ENCODE assay signal across 8 cellular contexts in genomic region chr10:124106241-124106905, GRCh38. TPM values are rescaled to one million over a fixed set of nuclear protein-coding genes. Genes with fewer than 3 reads are reported as not detected.
DNase-seq lines count a peak whose midpoint lies in the region; ATAC-seq and TF ChIP-seq lines count a peak whose summit lies in the region.

No MANE protein-coding gene starts in this region.

- H3K4me1 ChIP-seq in esophagus (ENCODE audit: control insufficient read depth in 2 of 2, insufficient read depth in 2 of 2, low read length in 1 of 2) (peaks cover 5 to 19% of the 10 kb centered on the region in 2 donors), prostate gland (replicated peaks) (peaks cover 5% of the 10 kb centered on the region)

- H3K4me3 ChIP-seq in esophagus (ENCODE audit: low read depth in 1 of 2, low read length in 2 of 2) (no peak overlapping the region), prostate gland (no peak overlapping the region)

- H3K27me3 ChIP-seq in esophagus (ENCODE audit: control insufficient read depth in 1 of 2, insufficient read depth in 2 of 2, low read length in 2 of 2) (no peaks in the 10 kb centered on the region), prostate gland (replicated peaks; ENCODE audit: insufficient read depth) (no peaks in the 10 kb centered on the region)

- ATAC-seq in GM21390 (IDR thresholded peaks at IDR 0.05; ENCODE audit: unreplicated experiment): peak; percentile 95

- H3K36me3 ChIP-seq in esophagus (ENCODE audit: control insufficient read depth in 2 of 2, insufficient read depth in 2 of 2, low read length in 1 of 2): no peaks in the 10 kb centered on the region
- H3K36me3 ChIP-seq in prostate gland: no peaks in the 10 kb centered on the region

- peak; percentile 72 for DNase-seq in COLO829 (ENCODE audit: low spot score)
- peak; percentile 89 for DNase-seq in HT1080 (ENCODE audit: low read depth)
- DNase-seq in prostate gland (ENCODE audit: low spot score): peak; percentile 80
- DNase-seq in NCI-H146 treated with DMSO at 0.1 percent for 48 hours (lab: John Stamatoyannopoulos, UW; ENCODE audit: unreplicated experiment): no peak
- DNase-seq in effector CD8-positive, alpha-beta T cell (lab: John Stamatoyannopoulos, UW): no peak
- DNase-seq in SHP77 treated with DMSO at 0.1 percent for 48 hours (lab: John Stamatoyannopoulos, UW): no peak

- TF ChIP-seq CTCF in prostate gland (IDR thresholded peaks at IDR 0.05): peak in 1 of 4 experiments; percentile 3

- 23 to 25% methylated on average over 10 of the region's 10 CpGs for WGBS in esophagus, 2 donors
- WGBS in prostate gland: 11% methylated on average over 10 of the region's 10 CpGs

- H3K27ac ChIP-seq in esophagus (ENCODE audit: low read depth in 2 of 2, low read length in 1 of 2): peak overlapping the region; percentile 88 to 92
- peak overlapping the region; percentile 62 to 72 for H3K27ac ChIP-seq in prostate gland

- TF ChIP-seq POLR2A in prostate gland (IDR thresholded peaks at IDR 0.05): no peak

- intact Hi-C loops in prostate gland (cut with DNase I): no loop called here

- H3K9me3 ChIP-seq in esophagus (ENCODE audit: control insufficient read depth in 2 of 2, insufficient read depth in 1 of 2, low read depth in 1 of 2, low read length in 1 of 2): no peaks in the 10 kb centered on the region
- H3K9me3 ChIP-seq in prostate gland: no peaks in the 10 kb centered on the region

RNA-seq across cellular contexts. Expression of gene CHST15, which starts 13.0 kb away (rescaled TPM):
- 10.9 and 19.2 TPM in 2 replicates for total RNA-seq in HT1080 (2014; rRNA removed; shearing (Covaris generic))
- polyA plus RNA-seq in HT1080 (2015; cell fraction: cytosol; rRNA removed): 2.2 and 2.5 TPM in 2 replicates
- 3.1 and 3.5 TPM in 2 replicates for polyA plus RNA-seq in HT1080 (2015; cell fraction: nucleus; rRNA removed)
- polyA plus RNA-seq in esophagus: 1 to 10 TPM; 1.4 to 3.7 TPM
- 10 to 100 TPM; 13.9 to 26.0 TPM for total RNA-seq in prostate gland

Comparison
In these comparisons a context has a peak if more than half of its experiments do, and no peak if none do; other contexts are left out.
1. DNase-seq: peak in COLO829 (single experiment), HT1080 (single experiment) and prostate gland (single experiment); none in NCI-H146 treated with DMSO at 0.1 percent for 48 hours (single experiment), effector CD8-positive, alpha-beta T cell (single experiment) and SHP77 treated with DMSO at 0.1 percent for 48 hours (single experiment).